Comparison of ENCODE assay signal across 8 cellular contexts in the genomic region with DNA sequence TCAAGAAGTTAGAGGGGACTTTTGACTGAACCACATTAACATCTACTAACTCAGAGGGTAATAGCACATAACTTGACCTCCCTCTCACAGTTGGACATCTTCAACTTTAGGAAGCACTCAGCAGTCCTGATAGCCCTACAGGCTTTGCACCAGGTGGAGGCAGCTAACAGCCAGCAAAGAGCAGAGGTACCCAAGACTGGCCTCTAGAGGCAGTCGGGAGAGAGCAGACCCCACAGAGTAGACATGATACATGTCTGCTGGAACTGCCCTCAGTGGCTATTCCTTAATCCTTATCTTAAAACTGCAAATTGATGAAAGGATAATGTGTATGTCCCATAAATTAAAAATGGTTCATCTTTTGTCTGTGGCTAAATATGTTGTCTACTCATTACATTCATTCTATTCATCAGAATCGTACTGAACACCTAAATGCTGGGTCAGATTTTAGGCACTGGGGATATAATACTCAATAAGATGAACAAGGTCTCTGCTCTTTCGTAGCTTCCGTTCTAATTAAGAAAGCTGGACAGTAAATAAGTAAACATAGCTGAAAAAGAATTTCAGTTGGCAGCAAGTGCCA.
DNase-seq lines count a peak whose midpoint lies in the region; ATAC-seq, FAIRE-seq and TF ChIP-seq lines count a peak whose summit lies in the region.

No MANE protein-coding gene starts in this region.

- peaks cover 55% of the 10 kb centered on the region for H3K4me1 Mint-ChIP-seq in stimulated activated effector memory CD8-positive, alpha-beta T cell treated with anti-CD3 and anti-CD28 coated beads, Interleukin-12 subunit alpha, Interleukin-12 subunit beta, amount 100 ng/mL, for 72 hours

- peaks cover 93% of the 10 kb centered on the region for H3K36me3 Mint-ChIP-seq in stimulated activated effector memory CD8-positive, alpha-beta T cell treated with anti-CD3 and anti-CD28 coated beads, Interleukin-12 subunit alpha, Interleukin-12 subunit beta, amount 100 ng/mL, for 72 hours

- H3K27ac ChIP-seq in VCaP = no peak overlapping the region

- H3K27ac Mint-ChIP-seq in stimulated activated effector memory CD8-positive, alpha-beta T cell treated with anti-CD3 and anti-CD28 coated beads, Interleukin-12 subunit alpha, Interleukin-12 subunit beta, amount 100 ng/mL, for 72 hours = no peak overlapping the region

- no peak overlapping the region for H3K4me3 Mint-ChIP-seq in stimulated activated effector memory CD8-positive, alpha-beta T cell treated with anti-CD3 and anti-CD28 coated beads, Interleukin-12 subunit alpha, Interleukin-12 subunit beta, amount 100 ng/mL, for 72 hours

- H3K9me3 Mint-ChIP-seq in stimulated activated effector memory CD8-positive, alpha-beta T cell treated with anti-CD3 and anti-CD28 coated beads, Interleukin-12 subunit alpha, Interleukin-12 subunit beta, amount 100 ng/mL, for 72 hours = no peaks in the 10 kb centered on the region

- TF ChIP-seq CTCF in VCaP (conservative IDR thresholded peaks at IDR 0.05) = peak; percentile 60

- FAIRE-seq in HTR-8/SVneo (lab: Jason Lieb, UNC) = peak; percentile 28

- ATAC-seq in GM19351 (IDR thresholded peaks at IDR 0.05; ENCODE audit: unreplicated experiment) = peak; percentile 73
- peak; percentile 79 for ATAC-seq in stimulated activated effector memory CD8-positive, alpha-beta T cell treated with anti-CD3 and anti-CD28 coated beads, Interleukin-12 subunit alpha, Interleukin-12 subunit beta, amount 100 ng/mL, for 72 hours

- DNase-seq in COLO668 (lab: John Stamatoyannopoulos, UW; ENCODE audit: unreplicated experiment) = peak; percentile 8
- DNase-seq in HTR-8/SVneo (ENCODE audit: insufficient read length, low spot score) = no peak
- peak; percentile 44 for DNase-seq in glomerular visceral epithelial cell (ENCODE audit: extremely low spot score)
- DNase-seq in stimulated activated effector memory CD8-positive, alpha-beta T cell treated with anti-CD3 and anti-CD28 coated beads, Interleukin-12 subunit alpha, Interleukin-12 subunit beta, amount 100 ng/mL, for 72 hours (ENCODE audit: low spot score in 2 of 2) = no peak
- DNase-seq in NCI-H146 (lab: John Stamatoyannopoulos, UW) = no peak
- DNase-seq in DMS79 (lab: John Stamatoyannopoulos, UW) = no peak

Comparison
In these comparisons a context has a peak if more than half of its experiments do, and no peak if none do; other contexts are left out.
1. DNase-seq: peak in COLO668 (single experiment) and glomerular visceral epithelial cell (single experiment); none in HTR-8/SVneo (single experiment), stimulated activated effector memory CD8-positive, alpha-beta T cell treated with anti-CD3 and anti-CD28 coated beads, Interleukin-12 subunit alpha, Interleukin-12 subunit beta, amount 100 ng/mL, for 72 hours (0 of 2), NCI-H146 (single experiment) and DMS79 (single experiment).